1 cellular context compared by ENCODE assay signal in the genomic region with DNA sequence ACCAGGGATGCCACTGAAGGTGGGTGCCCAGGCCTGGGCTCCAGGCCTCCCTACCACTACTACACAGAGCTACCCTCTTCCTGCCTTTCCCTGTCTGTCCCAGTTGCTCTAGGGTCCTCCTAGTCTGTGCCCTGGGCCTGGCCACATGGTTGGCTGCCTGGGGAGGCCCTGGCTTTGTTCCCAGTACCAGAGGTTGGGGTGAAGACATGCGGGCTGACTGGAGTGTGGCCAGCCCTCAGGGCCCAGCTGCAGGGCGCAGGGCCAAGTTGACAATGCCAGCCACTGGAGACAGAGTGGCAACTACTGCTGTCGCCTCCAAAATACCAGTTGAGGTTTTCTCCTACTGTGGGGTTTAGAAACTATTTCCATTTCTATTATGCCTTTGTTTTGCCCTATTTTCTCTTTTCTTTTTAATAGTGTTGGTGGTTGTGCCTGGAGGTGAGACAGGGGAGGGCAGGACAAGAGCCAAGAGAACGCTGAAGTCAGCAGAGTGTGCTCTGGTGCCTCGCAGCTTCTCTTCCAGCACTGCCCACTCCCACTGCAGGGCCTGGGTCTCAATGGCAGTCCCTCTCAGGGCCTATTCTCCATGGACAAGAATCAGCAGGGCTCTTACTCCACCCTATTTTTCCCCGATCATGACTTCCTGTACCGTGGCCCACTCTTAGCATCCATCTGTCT.
TF ChIP-seq lines count a peak whose summit lies in the region.

No MANE protein-coding gene starts in this region.

TF ChIP-seq in HepG2, 621 proteins besides CTCF, POLR2A, EP300 and RAD21:
- TF ChIP-seq TMF1 (CRISPR knock-in tag; IDR thresholded peaks at IDR 0.05; ENCODE audit: low read depth): no peak
- no peak for TF ChIP-seq HMGA1 (CRISPR knock-in tag; conservative IDR thresholded peaks at IDR 0.05)
TF ChIP-seq in HepG2: peak in this region for 0.
